In the genomic region with DNA sequence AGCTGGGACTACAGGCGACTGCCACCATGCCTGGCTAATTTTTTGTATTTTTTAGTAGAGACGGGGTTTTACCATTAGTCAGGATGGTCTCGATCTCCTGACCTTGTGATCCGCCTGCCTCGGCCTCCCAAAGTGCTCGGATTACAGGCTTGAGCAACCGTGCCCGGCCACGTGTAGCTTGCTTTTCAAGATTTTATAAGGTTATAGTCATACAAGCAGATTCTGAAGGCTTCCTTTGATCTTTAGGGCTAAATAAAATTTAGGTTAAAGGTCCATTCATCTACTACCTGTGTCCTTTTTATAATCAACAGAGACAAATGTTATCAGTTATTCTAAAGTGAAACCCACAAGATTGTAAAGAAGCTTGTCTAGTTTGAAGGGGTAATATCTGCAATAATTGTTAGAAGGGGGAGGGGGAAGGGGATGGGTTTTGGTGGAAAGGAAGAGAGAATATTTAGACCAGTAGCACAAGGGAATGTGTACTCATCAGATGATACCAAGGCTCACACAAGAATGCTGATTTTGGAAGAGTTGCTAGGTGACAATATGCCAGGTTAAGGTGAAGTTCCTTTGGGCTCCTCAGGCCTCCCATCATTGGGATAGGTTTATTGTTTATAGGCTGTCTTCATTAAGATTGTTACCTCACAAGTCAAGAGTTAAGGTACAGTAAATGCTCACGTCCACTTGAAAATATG, we compare ENCODE assay signal across 1 cellular context.
TF ChIP-seq lines count a peak whose summit lies in the region.

No MANE protein-coding gene starts in this region.

TF ChIP-seq in IMR-90, 13 proteins besides CTCF, POLR2A, EP300 and RAD21 (continued from another document):
- TF ChIP-seq, protein P1, sequence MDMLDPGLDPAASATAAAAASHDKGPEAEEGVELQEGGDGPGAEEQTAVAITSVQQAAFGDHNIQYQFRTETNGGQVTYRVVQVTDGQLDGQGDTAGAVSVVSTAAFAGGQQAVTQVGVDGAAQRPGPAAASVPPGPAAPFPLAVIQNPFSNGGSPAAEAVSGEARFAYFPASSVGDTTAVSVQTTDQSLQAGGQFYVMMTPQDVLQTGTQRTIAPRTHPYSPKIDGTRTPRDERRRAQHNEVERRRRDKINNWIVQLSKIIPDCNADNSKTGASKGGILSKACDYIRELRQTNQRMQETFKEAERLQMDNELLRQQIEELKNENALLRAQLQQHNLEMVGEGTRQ (IDR thresholded peaks at IDR 0.05; ENCODE audit: low read depth, low read length), result no peak
- TF ChIP-seq MAFK (IDR thresholded peaks at IDR 0.05; ENCODE audit: low read depth, low read length) (no peak), MAZ (IDR thresholded peaks at IDR 0.05; ENCODE audit: borderline replicate concordance, low read depth, low read length) (no peak), BHLHE40 (IDR thresholded peaks at IDR 0.05; ENCODE audit: low read depth, low read length) (no peak)
